ENCODE assay signal across 8 cellular contexts in genomic region chr20:20452254-20452676, GRCh38.
DNase-seq lines count a peak whose midpoint lies in the region; ATAC-seq and TF ChIP-seq lines count a peak whose summit lies in the region.

No MANE protein-coding gene starts in this region.

- H2BK15ac ChIP-seq in H9 (ENCODE audit: low read depth, low read length) = no peak overlapping the region

- no peak overlapping the region for H3K14ac ChIP-seq in H9 (ENCODE audit: insufficient read depth, low read length)

- H3K27ac Mint-ChIP-seq in H9 = no peak overlapping the region
- peak overlapping the region; percentile 71 for H3K27ac Mint-ChIP-seq in activated CD4-positive, alpha-beta memory T cell treated with anti-CD3 and anti-CD28 coated beads for 36 hours
- peak overlapping the region; percentile 71 to 82 for H3K27ac Mint-ChIP-seq in effector memory CD8-positive, alpha-beta T cell
- H3K27ac Mint-ChIP-seq in stimulated activated naive B cell treated with anti-CD40 and anti-IgM and Interleukin-4, amounts not matched to agents 10 μg/mL and 1 μg/mL and 100 μg/mL, for 72 hours = peak overlapping the region; percentile 91

- no peak overlapping the region for H3K18ac ChIP-seq in H9 (ENCODE audit: insufficient read length, low read depth, low read length)

- no peak overlapping the region for H2BK5ac ChIP-seq in H9 (ENCODE audit: insufficient read length, low read length)

- no peak overlapping the region for H2BK12ac ChIP-seq in H9 (ENCODE audit: insufficient read length, low read depth, low read length)

- no peak overlapping the region for H3K4ac ChIP-seq in H9 (ENCODE audit: low read depth, low read length)

- peak; percentile 60 for DNase-seq in GM12864 (ENCODE audit: low read depth)
- DNase-seq in H9 = peak; percentile 85
- DNase-seq in NCI-H146 treated with DMSO at 0.1 percent for 48 hours (lab: John Stamatoyannopoulos, UW; ENCODE audit: unreplicated experiment) = peak; percentile 86
- peak; percentile 87 for DNase-seq in activated CD4-positive, alpha-beta memory T cell treated with anti-CD3 and anti-CD28 coated beads for 36 hours
- peak; percentile 31 to 43 (median 36) for DNase-seq in effector memory CD8-positive, alpha-beta T cell
- peak; percentile 86 for DNase-seq in middle frontal gyrus (ENCODE audit: extremely low spot score, low spot score)
- DNase-seq in stimulated activated naive B cell treated with anti-CD40 and anti-IgM and Interleukin-4, amounts not matched to agents 10 μg/mL and 1 μg/mL and 100 μg/mL, for 72 hours = peak; percentile 69
- DNase-seq in HT-29 (ENCODE audit: low spot score) = no peak

- H3K9me3 Mint-ChIP-seq in H9 = no peaks in the 10 kb centered on the region
- no peaks in the 10 kb centered on the region for H3K9me3 Mint-ChIP-seq in activated CD4-positive, alpha-beta memory T cell treated with anti-CD3 and anti-CD28 coated beads for 36 hours
- H3K9me3 Mint-ChIP-seq in effector memory CD8-positive, alpha-beta T cell = no peaks in the 10 kb centered on the region
- no peaks in the 10 kb centered on the region for H3K9me3 Mint-ChIP-seq in stimulated activated naive B cell treated with anti-CD40 and anti-IgM and Interleukin-4, amounts not matched to agents 10 μg/mL and 1 μg/mL and 100 μg/mL, for 72 hours

- H4K20me1 ChIP-seq in H9 (ENCODE audit: control insufficient read depth, insufficient read depth, insufficient read length) = no peaks in the 10 kb centered on the region

- H3K9me3 ChIP-seq in H9 (ENCODE audit: control insufficient read depth, low read depth, low read length) = no peaks in the 10 kb centered on the region

- no peak overlapping the region for H2AK5ac ChIP-seq in H9 (ENCODE audit: insufficient read length, low read length)

- H3K4me1 Mint-ChIP-seq in H9 = peaks cover 20 to 23% of the 10 kb centered on the region in 2 experiments
- H3K4me1 Mint-ChIP-seq in activated CD4-positive, alpha-beta memory T cell treated with anti-CD3 and anti-CD28 coated beads for 36 hours (ENCODE audit: low read depth) = peaks cover 49% of the 10 kb centered on the region
- H3K4me1 Mint-ChIP-seq in effector memory CD8-positive, alpha-beta T cell (ENCODE audit: low read depth in 2 of 2) = peaks cover 14 to 17% of the 10 kb centered on the region in 2 donors
- H3K4me1 Mint-ChIP-seq in stimulated activated naive B cell treated with anti-CD40 and anti-IgM and Interleukin-4, amounts not matched to agents 10 μg/mL and 1 μg/mL and 100 μg/mL, for 72 hours = peaks cover 12 to 25% of the 10 kb centered on the region in 2 donors

- intact Hi-C loops in activated CD4-positive, alpha-beta memory T cell treated with anti-CD3 and anti-CD28 coated beads for 36 hours (cut with micrococcal nuclease) = loop anchor here (2.0 to 10.0 kb wide), 5 partner anchors 25 to 115 kb away; partner anchors contain the start of gene INSM1

- peak overlapping the region; percentile 12 for H3K4me2 ChIP-seq in H9 (ENCODE audit: insufficient read depth, insufficient read length, low read length)

- H3K4me1 ChIP-seq in H9 (ENCODE audit: insufficient read depth, low read length) = peaks cover 4% of the 10 kb centered on the region; the same call in 1 of the 2 replicates

- H3K4me3 ChIP-seq in GM12864 (ENCODE audit: low read depth, low read length) = peak overlapping the region; percentile 45

- TF ChIP-seq CTCF in GM12864 (IDR thresholded peaks at IDR 0.05; ENCODE audit: low read depth, low read length, missing control alignments) = no peak
- TF ChIP-seq CTCF in H9 (conservative IDR thresholded peaks at IDR 0.05) = peak; percentile 26; the same call in 1 of the 3 replicates

- POLR2A ChIA-PET in activated CD4-positive, alpha-beta memory T cell treated with anti-CD3 and anti-CD28 coated beads for 36 hours (lab: Charles Lee) = interaction anchor here (0.7 to 1.9 kb wide), 9 partner anchors 26 to 83 kb away, joined by 3 to 8 read pairs (median 4); no protein-coding TSS in a partner anchor

- H3K56ac ChIP-seq in H9 (ENCODE audit: insufficient read length, low read depth, low read length) = no peak overlapping the region

- H2AFZ ChIP-seq in H9 (ENCODE audit: low read length) = no peak overlapping the region

- H3K79me1 ChIP-seq in H9 (ENCODE audit: insufficient read depth, low read depth, low read length, poor library complexity, severe bottlenecking) = no peaks in the 10 kb centered on the region

- no peak overlapping the region for H4K5ac ChIP-seq in H9 (ENCODE audit: insufficient read length, low read depth, low read length)

- no peaks in the 10 kb centered on the region for H3K79me2 ChIP-seq in H9 (ENCODE audit: insufficient read depth, low read length)

- no CpG with 5 or more reads among the region's 19 CpGs for WGBS in H9 (ENCODE audit: extremely low coverage, insufficient read length, low lambda C conversion rate)

- no peak overlapping the region for H4K91ac ChIP-seq in H9 (ENCODE audit: insufficient read length, low read depth, low read length)

- peak; percentile 96 for ATAC-seq in effector memory CD8-positive, alpha-beta T cell (replicated peaks)
- peak; percentile 98 to 99 for ATAC-seq in stimulated activated naive B cell treated with anti-CD40 and anti-IgM and Interleukin-4, amounts not matched to agents 10 μg/mL and 1 μg/mL and 100 μg/mL, for 72 hours (replicated peaks)

- CTCF ChIA-PET in activated CD4-positive, alpha-beta memory T cell treated with anti-CD3 and anti-CD28 coated beads for 36 hours (lab: Charles Lee) = interaction anchor here (0.8 to 2.6 kb wide), 15 partner anchors 11 to 142 kb away, joined by 3 to 9 read pairs (median 4); no protein-coding TSS in a partner anchor

- no peaks in the 10 kb centered on the region; a peak in 1 of 7 replicates for H3K36me3 Mint-ChIP-seq in H9 (ENCODE audit: insufficient read depth in 1 of 3, low read depth in 3 of 3)
- H3K36me3 Mint-ChIP-seq in activated CD4-positive, alpha-beta memory T cell treated with anti-CD3 and anti-CD28 coated beads for 36 hours = peaks cover 22% of the 10 kb centered on the region
- H3K36me3 Mint-ChIP-seq in effector memory CD8-positive, alpha-beta T cell (ENCODE audit: insufficient read depth) = no peaks in the 10 kb centered on the region
- peaks cover 26 to 35% of the 10 kb centered on the region in 2 donors for H3K36me3 Mint-ChIP-seq in stimulated activated naive B cell treated with anti-CD40 and anti-IgM and Interleukin-4, amounts not matched to agents 10 μg/mL and 1 μg/mL and 100 μg/mL, for 72 hours

- H2BK120ac ChIP-seq in H9 (ENCODE audit: low read depth, low read length, poor library complexity, severe bottlenecking) = no peak overlapping the region

- H2BK20ac ChIP-seq in H9 (ENCODE audit: low read depth, low read length, poor library complexity, severe bottlenecking) = no peak overlapping the region

- peak overlapping the region; percentile 43 to 51; a peak in 3 of 5 replicates for H3K4me3 Mint-ChIP-seq in H9
- peak overlapping the region; percentile 72 for H3K4me3 Mint-ChIP-seq in activated CD4-positive, alpha-beta memory T cell treated with anti-CD3 and anti-CD28 coated beads for 36 hours
- H3K4me3 Mint-ChIP-seq in effector memory CD8-positive, alpha-beta T cell = peak overlapping the region; percentile 69 to 76
- H3K4me3 Mint-ChIP-seq in stimulated activated naive B cell treated with anti-CD40 and anti-IgM and Interleukin-4, amounts not matched to agents 10 μg/mL and 1 μg/mL and 100 μg/mL, for 72 hours = peak overlapping the region; percentile 86

- no peak overlapping the region for H4K8ac ChIP-seq in H9 (replicated peaks; ENCODE audit: insufficient read length, low read depth, low read length)

- H3K27me3 Mint-ChIP-seq in H9 (ENCODE audit: low read depth) = peaks cover 5% of the 10 kb centered on the region
- no peaks in the 10 kb centered on the region for H3K27me3 Mint-ChIP-seq in activated CD4-positive, alpha-beta memory T cell treated with anti-CD3 and anti-CD28 coated beads for 36 hours
- no peaks in the 10 kb centered on the region for H3K27me3 Mint-ChIP-seq in effector memory CD8-positive, alpha-beta T cell
- no peaks in the 10 kb centered on the region for H3K27me3 Mint-ChIP-seq in stimulated activated naive B cell treated with anti-CD40 and anti-IgM and Interleukin-4, amounts not matched to agents 10 μg/mL and 1 μg/mL and 100 μg/mL, for 72 hours

- no peak overlapping the region for H3K9ac ChIP-seq in H9 (ENCODE audit: extremely low read depth, insufficient read length, low read length)

- no peak overlapping the region for H3K27ac ChIP-seq in H9 (ENCODE audit: insufficient read length, low read depth, low read length)

- H3T11ph ChIP-seq in H9 (ENCODE audit: low read length) = no peak overlapping the region

- no peak overlapping the region for H3K23ac ChIP-seq in H9 (ENCODE audit: insufficient read length, low read depth, low read length)

- no peaks in the 10 kb centered on the region for H3K23me2 ChIP-seq in H9 (ENCODE audit: insufficient read length, low read depth, low read length, poor library complexity, severe bottlenecking)

- no peaks in the 10 kb centered on the region for H3K27me3 ChIP-seq in H9 (ENCODE audit: insufficient read depth, low read length)

Comparison
In these comparisons a context has a peak if more than half of its experiments do, and no peak if none do; other contexts are left out.
1. H3K27ac Mint-ChIP-seq: peak in activated CD4-positive, alpha-beta memory T cell treated with anti-CD3 and anti-CD28 coated beads for 36 hours (single experiment), effector memory CD8-positive, alpha-beta T cell (2 of 2) and stimulated activated naive B cell treated with anti-CD40 and anti-IgM and Interleukin-4, amounts not matched to agents 10 μg/mL and 1 μg/mL and 100 μg/mL, for 72 hours (single experiment); none in H9 (0 of 3).
2. Peak in every context shown above with its lines, with median percentiles within 50 percentile points of each other: H3K4me3 Mint-ChIP-seq.